ENCODE assay signal across 2 cellular contexts in genomic region chr10:77004917-77005564, GRCh38.
TF ChIP-seq lines count a peak whose summit lies in the region.

No MANE protein-coding gene starts in this region.

TF ChIP-seq in HEK293T, 16 proteins besides CTCF, POLR2A, EP300 and RAD21:
- no peak for TF ChIP-seq CTBP1 (IDR thresholded peaks at IDR 0.05; ENCODE audit: borderline replicate concordance)
- TF ChIP-seq SUZ12 (IDR thresholded peaks at IDR 0.05), result no peak
- no peak for TF ChIP-seq BHLHE40 (IDR thresholded peaks at IDR 0.05; ENCODE audit: borderline replicate concordance)
- no peak for TF ChIP-seq L3MBTL2 (conservative IDR thresholded peaks at IDR 0.05)
- no peak for TF ChIP-seq TARDBP (IDR thresholded peaks at IDR 0.05)
- TF ChIP-seq PKNOX1 (IDR thresholded peaks at IDR 0.05), result no peak
- TF ChIP-seq SP1 (IDR thresholded peaks at IDR 0.05), result no peak
- TF ChIP-seq ELF4 (IDR thresholded peaks at IDR 0.05), result no peak
- no peak for TF ChIP-seq NFRKB (IDR thresholded peaks at IDR 0.05)
- TF ChIP-seq HDGF (IDR thresholded peaks at IDR 0.05; ENCODE audit: borderline replicate concordance), result no peak
- no peak for TF ChIP-seq FOXK2 (IDR thresholded peaks at IDR 0.05)
- no peak for TF ChIP-seq FOXM1 (IDR thresholded peaks at IDR 0.05; ENCODE audit: borderline replicate concordance)
- no peak for TF ChIP-seq ZNF384 (IDR thresholded peaks at IDR 0.05)
- TF ChIP-seq LEF1 (IDR thresholded peaks at IDR 0.05; ENCODE audit: borderline replicate concordance), result no peak
- TF ChIP-seq FOXA1 (IDR thresholded peaks at IDR 0.05), result no peak
- no peak for TF ChIP-seq ARNT (IDR thresholded peaks at IDR 0.05)

TF ChIP-seq in H1, 55 proteins besides CTCF, POLR2A, EP300 and RAD21:
- TF ChIP-seq SIRT6 (IDR thresholded peaks at IDR 0.05; ENCODE audit: low read length) (no peak), HDAC6 (IDR thresholded peaks at IDR 0.05; ENCODE audit: low read depth, low read length) (no peak), SP4 (IDR thresholded peaks at IDR 0.05; ENCODE audit: low read length) (no peak)
- TF ChIP-seq, protein P1, sequence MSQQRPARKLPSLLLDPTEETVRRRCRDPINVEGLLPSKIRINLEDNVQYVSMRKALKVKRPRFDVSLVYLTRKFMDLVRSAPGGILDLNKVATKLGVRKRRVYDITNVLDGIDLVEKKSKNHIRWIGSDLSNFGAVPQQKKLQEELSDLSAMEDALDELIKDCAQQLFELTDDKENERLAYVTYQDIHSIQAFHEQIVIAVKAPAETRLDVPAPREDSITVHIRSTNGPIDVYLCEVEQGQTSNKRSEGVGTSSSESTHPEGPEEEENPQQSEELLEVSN (IDR thresholded peaks at IDR 0.05), result no peak
- TF ChIP-seq, protein P2, sequence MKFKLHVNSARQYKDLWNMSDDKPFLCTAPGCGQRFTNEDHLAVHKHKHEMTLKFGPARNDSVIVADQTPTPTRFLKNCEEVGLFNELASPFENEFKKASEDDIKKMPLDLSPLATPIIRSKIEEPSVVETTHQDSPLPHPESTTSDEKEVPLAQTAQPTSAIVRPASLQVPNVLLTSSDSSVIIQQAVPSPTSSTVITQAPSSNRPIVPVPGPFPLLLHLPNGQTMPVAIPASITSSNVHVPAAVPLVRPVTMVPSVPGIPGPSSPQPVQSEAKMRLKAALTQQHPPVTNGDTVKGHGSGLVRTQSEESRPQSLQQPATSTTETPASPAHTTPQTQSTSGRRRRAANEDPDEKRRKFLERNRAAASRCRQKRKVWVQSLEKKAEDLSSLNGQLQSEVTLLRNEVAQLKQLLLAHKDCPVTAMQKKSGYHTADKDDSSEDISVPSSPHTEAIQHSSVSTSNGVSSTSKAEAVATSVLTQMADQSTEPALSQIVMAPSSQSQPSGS (IDR thresholded peaks at IDR 0.05; ENCODE audit: low read length), result no peak
